Comparison of ENCODE assay signal across 9 cellular contexts in genomic region chr15:74383695-74384565, GRCh38. TPM values are rescaled to one million over a fixed set of nuclear protein-coding genes. Genes with fewer than 3 reads are reported as not detected.
DNase-seq lines count a peak whose midpoint lies in the region; ATAC-seq, FAIRE-seq and TF ChIP-seq lines count a peak whose summit lies in the region.
"Had no signal": no experiment of that assay in that cellular context is flagged by ENCODE, and none has a peak within 500 bp of the region (broad histone marks: within the 10 kb centered on the region; RNA-seq: fewer than 3 reads in every experiment).

No MANE protein-coding gene starts in this region.

- FAIRE-seq in H1 (lab: Jason Lieb, UNC) (no peak), H54 (lab: Jason Lieb, UNC) (no peak)

- CTCF ChIA-PET in H1 (lab: Charles Lee; ENCODE audit: partially characterized antibody), result interaction anchor here (0.9 to 36.8 kb wide), 18 partner anchors 9 to 416 kb away, joined by 3 to 1311 read pairs (median 6); partner anchors contain the start of gene SEMA7A

- no peak overlapping the region for H2AFZ ChIP-seq in H1 (ENCODE audit: low read length)

- no peaks in the 10 kb centered on the region for H3K9me3 Mint-ChIP-seq in stimulated activated effector memory CD8-positive, alpha-beta T cell treated with anti-CD3 and anti-CD28 coated beads, Interleukin-12 subunit alpha, Interleukin-12 subunit beta, amount 100 ng/mL, for 72 hours
- no peaks in the 10 kb centered on the region for H3K9me3 Mint-ChIP-seq in chondrocyte (ENCODE audit: low read depth)

- TF ChIP-seq POLR2A in H1 (IDR thresholded peaks at IDR 0.05; ENCODE audit: control extremely low read depth in 1 of 2, low read depth in 2 of 2, low read length in 2 of 2) (no peak), H54 (IDR thresholded peaks at IDR 0.05; ENCODE audit: low read depth, low read length) (no peak)

- no peaks in the 10 kb centered on the region for H4K20me1 ChIP-seq in H1 (replicated peaks in 1 of 2; ENCODE audit: control insufficient read depth in 1 of 2, insufficient read depth in 2 of 2, low read length in 2 of 2)

- no peak overlapping the region for H4K5ac ChIP-seq in H1 (ENCODE audit: insufficient read length, low read depth, low read length)

- no peak overlapping the region for H3K14ac ChIP-seq in H1 (ENCODE audit: insufficient read length)

- H4K91ac ChIP-seq in H1 (replicated peaks; ENCODE audit: insufficient read length, low read length), result peak overlapping the region; percentile 23

- no peak overlapping the region for H3K4me3 ChIP-seq in RWPE2 (ENCODE audit: severe bottlenecking)
- H3K4me3 ChIP-seq in H1 (ENCODE audit: extremely low read depth in 1 of 4, insufficient read depth in 2 of 4, low read depth in 3 of 4, low read length in 4 of 4), result no peak overlapping the region
- H3K4me3 ChIP-seq: thoracic aorta had no signal

- H2BK5ac ChIP-seq in H1 (ENCODE audit: low read depth, low read length), result no peak overlapping the region

- H3K9me3 ChIP-seq in RWPE2 (ENCODE audit: severe bottlenecking) (no peaks in the 10 kb centered on the region), H1 (ENCODE audit: insufficient read depth in 2 of 2, low read depth in 1 of 2, low read length in 1 of 2) (no peaks in the 10 kb centered on the region)
- H3K9me3 ChIP-seq: thoracic aorta had no signal

- no peak overlapping the region for H2AK5ac ChIP-seq in H1 (ENCODE audit: low read depth, low read length)

- H3K4ac ChIP-seq in H1 (replicated peaks; ENCODE audit: insufficient read length, low read depth, low read length), result peak overlapping the region; percentile 41

- no peak overlapping the region; the same call in 1 of the 2 replicates for H4K8ac ChIP-seq in H1 (ENCODE audit: extremely low read depth, insufficient read depth, low read length)

- H3K27ac Mint-ChIP-seq in stimulated activated effector memory CD8-positive, alpha-beta T cell treated with anti-CD3 and anti-CD28 coated beads, Interleukin-12 subunit alpha, Interleukin-12 subunit beta, amount 100 ng/mL, for 72 hours, result peak overlapping the region; percentile 79
- no peak overlapping the region for H3K27ac Mint-ChIP-seq in chondrocyte (ENCODE audit: unreplicated experiment)

- no peak for TF ChIP-seq RAD21 in H1 (IDR thresholded peaks at IDR 0.05 in 1 of 2, conservative IDR thresholded peaks at IDR 0.05 in 1 of 2; ENCODE audit: low read depth in 2 of 2, low read length in 2 of 2)

- H3K4me1 ChIP-seq in RWPE2 (ENCODE audit: insufficient read depth, poor library complexity, severe bottlenecking), result peaks cover 48% of the 10 kb centered on the region
- H3K4me1 ChIP-seq in H1 (replicated peaks in 1 of 4; ENCODE audit: control insufficient read depth in 3 of 4, insufficient read depth in 4 of 4, low read length in 3 of 4), result peaks cover 0 to 18% (median 10%) of the 10 kb centered on the region in 4 experiments; a peak in 5 of 7 replicates

- 86% methylated on average over 8 of the region's 8 CpGs; no CpG with 5 or more reads in 1 of the 2 experiments for WGBS in H1 (ENCODE audit: extremely low coverage in 1 of 2, insufficient coverage in 1 of 2, insufficient read length in 1 of 2, insufficient replicate concordance in 2 of 2, low coverage in 1 of 2, low lambda C conversion rate in 2 of 2, missing lambda C conversion rate in 1 of 2), 2 experiments

- H3K23me2 ChIP-seq in H1 (ENCODE audit: low read depth, low read length), result no peaks in the 10 kb centered on the region

- TF ChIP-seq CTCF in RWPE2 (IDR thresholded peaks at IDR 0.05; ENCODE audit: poor library complexity, severe bottlenecking), result peak; percentile 52
- no peak for TF ChIP-seq CTCF in H1 (IDR thresholded peaks at IDR 0.05; ENCODE audit: control extremely low read depth in 1 of 3, insufficient read depth in 1 of 3, low read depth in 1 of 3, low read length in 3 of 3)
- no peak for TF ChIP-seq CTCF in chondrocyte (IDR thresholded peaks at IDR 0.05)

- peaks cover 7% of the 10 kb centered on the region for H3K36me3 Mint-ChIP-seq in stimulated activated effector memory CD8-positive, alpha-beta T cell treated with anti-CD3 and anti-CD28 coated beads, Interleukin-12 subunit alpha, Interleukin-12 subunit beta, amount 100 ng/mL, for 72 hours
- H3K36me3 Mint-ChIP-seq in chondrocyte (ENCODE audit: low read depth), result no peaks in the 10 kb centered on the region

- peak; percentile 43 for ATAC-seq in GM18502 (IDR thresholded peaks at IDR 0.05; ENCODE audit: poor library complexity, unreplicated experiment)
- ATAC-seq in HG02642 (IDR thresholded peaks at IDR 0.05; ENCODE audit: poor library complexity, unreplicated experiment), result peak; percentile 33
- ATAC-seq in RWPE2 (ENCODE audit: low read depth), result peak; percentile 73
- peak; percentile 76 for ATAC-seq in stimulated activated effector memory CD8-positive, alpha-beta T cell treated with anti-CD3 and anti-CD28 coated beads, Interleukin-12 subunit alpha, Interleukin-12 subunit beta, amount 100 ng/mL, for 72 hours

- peak overlapping the region; percentile 99 for H3K27ac ChIP-seq in RWPE2 (ENCODE audit: poor library complexity, severe bottlenecking)
- no peak overlapping the region for H3K27ac ChIP-seq in H1 (ENCODE audit: low read depth, low read length)
- H3K27ac ChIP-seq: thoracic aorta had no signal

- H2BK120ac ChIP-seq in H1 (replicated peaks; ENCODE audit: low read depth, low read length), result no peak overlapping the region

- no peaks in the 10 kb centered on the region for H3K27me3 Mint-ChIP-seq in chondrocyte (ENCODE audit: low read depth)

- TF ChIP-seq EP300 in H1 (IDR thresholded peaks at IDR 0.05; ENCODE audit: borderline replicate concordance in 1 of 2, low read depth in 2 of 2, low read length in 2 of 2), result no peak

- H3K79me1 ChIP-seq in H1 (ENCODE audit: low read depth, low read length), result no peaks in the 10 kb centered on the region

- no peaks in the 10 kb centered on the region for H3K79me2 ChIP-seq in H1 (ENCODE audit: control insufficient read depth in 1 of 2, insufficient read depth in 2 of 2, low read length in 2 of 2)

- no peak overlapping the region for H3K56ac ChIP-seq in H1 (replicated peaks; ENCODE audit: insufficient read length, low read depth, low read length)

- POLR2A ChIA-PET in H1 (lab: Charles Lee; ENCODE audit: partially characterized antibody), result interaction anchor here (0.8 to 2.6 kb wide), 4 partner anchors 9 to 77 kb away, joined by 3 to 9 read pairs (median 4); partner anchors contain the start of genes SEMA7A and UBL7

- H2BK20ac ChIP-seq in H1 (ENCODE audit: low read length), result no peak overlapping the region

- no peak overlapping the region for H3K4me2 ChIP-seq in H1 (ENCODE audit: insufficient read depth in 1 of 2, low read depth in 2 of 2, low read length in 2 of 2)

- H2BK12ac ChIP-seq in H1 (ENCODE audit: low read depth, low read length), result 0 out of 2 replicates have a peak overlapping the region, but pooled peaks have one; percentile 33

- H3K36me3 ChIP-seq in RWPE2 (ENCODE audit: low read depth) (no peaks in the 10 kb centered on the region), H1 (ENCODE audit: control insufficient read depth in 2 of 4, insufficient read depth in 4 of 4, low read length in 3 of 4) (no peaks in the 10 kb centered on the region)
- H3K36me3 ChIP-seq: thoracic aorta had no signal

- no peak overlapping the region for H3K9ac ChIP-seq in H1 (replicated peaks in 1 of 4; ENCODE audit: extremely low read depth in 1 of 4, low read depth in 3 of 4, low read length in 3 of 4)

- 0 out of 2 replicates have a peak overlapping the region, but pooled peaks have one; percentile 88 for H2BK15ac ChIP-seq in H1 (ENCODE audit: low read length)

- peak; percentile 96 for DNase-seq in RWPE2 (ENCODE audit: low spot score)
- DNase-seq in H1 (ENCODE audit: low read depth in 1 of 2, low spot score in 2 of 2), result no peak
- peak; percentile 53 to 80 for DNase-seq in stimulated activated effector memory CD8-positive, alpha-beta T cell treated with anti-CD3 and anti-CD28 coated beads, Interleukin-12 subunit alpha, Interleukin-12 subunit beta, amount 100 ng/mL, for 72 hours (ENCODE audit: low spot score in 2 of 2)
- DNase-seq in H54 (ENCODE audit: insufficient read length, low spot score), result no peak
- no peak for DNase-seq in cortex of kidney (lab: John Stamatoyannopoulos, UW)
- DNase-seq in chondrocyte (ENCODE audit: low spot score), result no peak

- H3K4me3 Mint-ChIP-seq in stimulated activated effector memory CD8-positive, alpha-beta T cell treated with anti-CD3 and anti-CD28 coated beads, Interleukin-12 subunit alpha, Interleukin-12 subunit beta, amount 100 ng/mL, for 72 hours, result peak overlapping the region; percentile 26
- no peak overlapping the region for H3K4me3 Mint-ChIP-seq in chondrocyte (ENCODE audit: unreplicated experiment)

- H3K23ac ChIP-seq in H1 (ENCODE audit: insufficient read length), result no peak overlapping the region

- H3K4me1 Mint-ChIP-seq in stimulated activated effector memory CD8-positive, alpha-beta T cell treated with anti-CD3 and anti-CD28 coated beads, Interleukin-12 subunit alpha, Interleukin-12 subunit beta, amount 100 ng/mL, for 72 hours, result peaks cover 63% of the 10 kb centered on the region
- H3K4me1 Mint-ChIP-seq in chondrocyte (ENCODE audit: low read depth), result peaks cover under 1% of the 10 kb centered on the region

- H3K27me3 ChIP-seq in RWPE2 (ENCODE audit: insufficient read depth, poor library complexity, severe bottlenecking), result no peaks in the 10 kb centered on the region
- H3K27me3 ChIP-seq in H1 (replicated peaks in 1 of 4; ENCODE audit: control insufficient read depth in 3 of 4, extremely low read depth in 1 of 4, insufficient read depth in 3 of 4, low read length in 3 of 4), result no peaks in the 10 kb centered on the region

- no peak overlapping the region for H3K18ac ChIP-seq in H1 (ENCODE audit: extremely low read depth, low read length)

RNA-seq across cellular contexts. Expression of gene CYP11A1, which starts 16.5 kb away (rescaled TPM):
- 1.9 and 3.3 TPM in 2 replicates for total RNA-seq in H1 (2021; fragmentation: NEBNext Ultra II Directional; extraction: Animal tissue kit (Norgen Biotek cat#: 25700))
- 7.2 and 7.5 TPM in 2 replicates for polyA plus RNA-seq in H1 (2011; rRNA removed)
- 6.9 TPM for polyA plus RNA-seq in H1 (2011; cell fraction: cytosol; rRNA removed)
- 7.1 TPM for polyA plus RNA-seq in H1 (2011; cell fraction: nucleus; rRNA removed)
- polyA plus RNA-seq in H1 (2012, experiment 1 of 2), result 3.6 to 5.9 TPM (median 4.9 TPM) in 4 replicates
- polyA plus RNA-seq in H1 (2012, experiment 2 of 2), result 4.9 TPM
- polyA plus RNA-seq in H1 (2013, experiment 1 of 2), result 2.0 TPM
- 2.0 TPM for polyA plus RNA-seq in H1 (2013, experiment 2 of 2)
- polyA minus RNA-seq in H1 (2011; rRNA and poly(A)+ RNA removed), result 6.3 and 7.6 TPM in 2 replicates
- polyA minus RNA-seq in H1 (2011; cell fraction: cytosol; rRNA and poly(A)+ RNA removed), result 4.3 TPM
- polyA minus RNA-seq in H1 (2011; cell fraction: nucleus; rRNA and poly(A)+ RNA removed), result 2.8 TPM
- 0.32 to 0.54 TPM in 2 of 3 replicates, not detected in the other for total RNA-seq in chondrocyte
- total RNA-seq: thoracic aorta had no signal

RNA-seq across cellular contexts. Expression of gene SEMA7A, which starts 49.8 kb away (rescaled TPM):
- total RNA-seq in H1 (2021; fragmentation: NEBNext Ultra II Directional; extraction: Animal tissue kit (Norgen Biotek cat#: 25700)), result 14.6 and 15.0 TPM in 2 replicates
- polyA plus RNA-seq in H1 (2011; rRNA removed), result 10.7 and 13.4 TPM in 2 replicates
- 10.9 TPM for polyA plus RNA-seq in H1 (2011; cell fraction: cytosol; rRNA removed)
- 19.2 TPM for polyA plus RNA-seq in H1 (2011; cell fraction: nucleus; rRNA removed)
- polyA plus RNA-seq in H1 (2012, experiment 1 of 2), result 10.5 to 14.0 TPM (median 12.0 TPM) in 4 replicates
- 11.5 TPM for polyA plus RNA-seq in H1 (2012, experiment 2 of 2)
- 16.7 TPM for polyA plus RNA-seq in H1 (2013, experiment 1 of 2)
- 16.7 TPM for polyA plus RNA-seq in H1 (2013, experiment 2 of 2)
- polyA minus RNA-seq in H1 (2011; rRNA and poly(A)+ RNA removed), result 10.7 and 12.5 TPM in 2 replicates
- polyA minus RNA-seq in H1 (2011; cell fraction: cytosol; rRNA and poly(A)+ RNA removed), result 4.6 TPM
- 9.5 TPM for polyA minus RNA-seq in H1 (2011; cell fraction: nucleus; rRNA and poly(A)+ RNA removed)
- total RNA-seq in chondrocyte, result 1.1 to 3.3 TPM (median 2.3 TPM) in 3 replicates

Comparison
In these comparisons a context has a peak if more than half of its experiments do, and no peak if none do; other contexts are left out.
1. DNase-seq: peak in RWPE2 (single experiment) and stimulated activated effector memory CD8-positive, alpha-beta T cell treated with anti-CD3 and anti-CD28 coated beads, Interleukin-12 subunit alpha, Interleukin-12 subunit beta, amount 100 ng/mL, for 72 hours (2 of 2); none in H1 (0 of 2), H54 (single experiment), cortex of kidney (single experiment) and chondrocyte (single experiment).
2. Peak in every context shown above with its lines, with median percentiles within 50 percentile points of each other: ATAC-seq.